ENCODE assay signal across 1 cellular context in the genomic region with DNA sequence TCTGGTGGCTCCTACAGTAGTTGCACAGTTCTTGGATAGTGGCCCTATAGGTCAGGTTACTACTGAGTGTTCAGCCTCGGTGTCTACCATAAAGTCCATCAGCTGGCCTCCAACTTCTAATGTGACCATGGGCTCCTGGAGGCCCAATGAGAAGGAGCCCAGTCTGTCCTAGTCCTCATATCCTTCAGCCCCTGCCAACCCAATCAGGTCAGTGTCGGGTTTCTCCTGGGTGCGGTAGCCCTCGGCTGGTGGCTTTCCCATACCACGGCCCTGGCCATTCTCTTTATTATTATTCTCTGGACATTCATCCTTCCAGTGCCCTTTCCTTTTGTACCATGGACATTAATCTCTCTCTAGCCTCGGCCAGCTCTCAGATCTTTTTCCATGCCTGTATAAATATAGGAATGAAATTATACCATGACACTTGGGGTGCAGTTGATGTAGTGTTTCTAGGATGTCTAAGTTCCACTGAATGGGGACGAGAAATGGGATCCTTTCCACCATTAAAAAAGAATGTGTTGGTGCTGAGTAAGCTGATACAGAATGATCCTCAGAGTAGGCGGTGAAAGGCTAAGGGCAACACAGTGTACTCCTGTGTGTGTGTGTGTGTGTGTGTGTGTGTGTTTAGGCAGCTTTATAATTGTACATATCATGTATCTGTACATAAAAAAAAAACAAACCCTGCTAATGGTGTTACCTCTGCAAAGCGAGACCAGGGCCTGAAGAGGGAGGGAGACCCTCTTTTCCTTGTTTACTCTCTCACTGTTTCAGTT.
TF ChIP-seq lines count a peak whose summit lies in the region.

No MANE protein-coding gene starts in this region.

TF ChIP-seq in GM23338, 12 proteins besides CTCF, POLR2A, EP300 and RAD21 (continued from another document):
- TF ChIP-seq, protein P1, sequence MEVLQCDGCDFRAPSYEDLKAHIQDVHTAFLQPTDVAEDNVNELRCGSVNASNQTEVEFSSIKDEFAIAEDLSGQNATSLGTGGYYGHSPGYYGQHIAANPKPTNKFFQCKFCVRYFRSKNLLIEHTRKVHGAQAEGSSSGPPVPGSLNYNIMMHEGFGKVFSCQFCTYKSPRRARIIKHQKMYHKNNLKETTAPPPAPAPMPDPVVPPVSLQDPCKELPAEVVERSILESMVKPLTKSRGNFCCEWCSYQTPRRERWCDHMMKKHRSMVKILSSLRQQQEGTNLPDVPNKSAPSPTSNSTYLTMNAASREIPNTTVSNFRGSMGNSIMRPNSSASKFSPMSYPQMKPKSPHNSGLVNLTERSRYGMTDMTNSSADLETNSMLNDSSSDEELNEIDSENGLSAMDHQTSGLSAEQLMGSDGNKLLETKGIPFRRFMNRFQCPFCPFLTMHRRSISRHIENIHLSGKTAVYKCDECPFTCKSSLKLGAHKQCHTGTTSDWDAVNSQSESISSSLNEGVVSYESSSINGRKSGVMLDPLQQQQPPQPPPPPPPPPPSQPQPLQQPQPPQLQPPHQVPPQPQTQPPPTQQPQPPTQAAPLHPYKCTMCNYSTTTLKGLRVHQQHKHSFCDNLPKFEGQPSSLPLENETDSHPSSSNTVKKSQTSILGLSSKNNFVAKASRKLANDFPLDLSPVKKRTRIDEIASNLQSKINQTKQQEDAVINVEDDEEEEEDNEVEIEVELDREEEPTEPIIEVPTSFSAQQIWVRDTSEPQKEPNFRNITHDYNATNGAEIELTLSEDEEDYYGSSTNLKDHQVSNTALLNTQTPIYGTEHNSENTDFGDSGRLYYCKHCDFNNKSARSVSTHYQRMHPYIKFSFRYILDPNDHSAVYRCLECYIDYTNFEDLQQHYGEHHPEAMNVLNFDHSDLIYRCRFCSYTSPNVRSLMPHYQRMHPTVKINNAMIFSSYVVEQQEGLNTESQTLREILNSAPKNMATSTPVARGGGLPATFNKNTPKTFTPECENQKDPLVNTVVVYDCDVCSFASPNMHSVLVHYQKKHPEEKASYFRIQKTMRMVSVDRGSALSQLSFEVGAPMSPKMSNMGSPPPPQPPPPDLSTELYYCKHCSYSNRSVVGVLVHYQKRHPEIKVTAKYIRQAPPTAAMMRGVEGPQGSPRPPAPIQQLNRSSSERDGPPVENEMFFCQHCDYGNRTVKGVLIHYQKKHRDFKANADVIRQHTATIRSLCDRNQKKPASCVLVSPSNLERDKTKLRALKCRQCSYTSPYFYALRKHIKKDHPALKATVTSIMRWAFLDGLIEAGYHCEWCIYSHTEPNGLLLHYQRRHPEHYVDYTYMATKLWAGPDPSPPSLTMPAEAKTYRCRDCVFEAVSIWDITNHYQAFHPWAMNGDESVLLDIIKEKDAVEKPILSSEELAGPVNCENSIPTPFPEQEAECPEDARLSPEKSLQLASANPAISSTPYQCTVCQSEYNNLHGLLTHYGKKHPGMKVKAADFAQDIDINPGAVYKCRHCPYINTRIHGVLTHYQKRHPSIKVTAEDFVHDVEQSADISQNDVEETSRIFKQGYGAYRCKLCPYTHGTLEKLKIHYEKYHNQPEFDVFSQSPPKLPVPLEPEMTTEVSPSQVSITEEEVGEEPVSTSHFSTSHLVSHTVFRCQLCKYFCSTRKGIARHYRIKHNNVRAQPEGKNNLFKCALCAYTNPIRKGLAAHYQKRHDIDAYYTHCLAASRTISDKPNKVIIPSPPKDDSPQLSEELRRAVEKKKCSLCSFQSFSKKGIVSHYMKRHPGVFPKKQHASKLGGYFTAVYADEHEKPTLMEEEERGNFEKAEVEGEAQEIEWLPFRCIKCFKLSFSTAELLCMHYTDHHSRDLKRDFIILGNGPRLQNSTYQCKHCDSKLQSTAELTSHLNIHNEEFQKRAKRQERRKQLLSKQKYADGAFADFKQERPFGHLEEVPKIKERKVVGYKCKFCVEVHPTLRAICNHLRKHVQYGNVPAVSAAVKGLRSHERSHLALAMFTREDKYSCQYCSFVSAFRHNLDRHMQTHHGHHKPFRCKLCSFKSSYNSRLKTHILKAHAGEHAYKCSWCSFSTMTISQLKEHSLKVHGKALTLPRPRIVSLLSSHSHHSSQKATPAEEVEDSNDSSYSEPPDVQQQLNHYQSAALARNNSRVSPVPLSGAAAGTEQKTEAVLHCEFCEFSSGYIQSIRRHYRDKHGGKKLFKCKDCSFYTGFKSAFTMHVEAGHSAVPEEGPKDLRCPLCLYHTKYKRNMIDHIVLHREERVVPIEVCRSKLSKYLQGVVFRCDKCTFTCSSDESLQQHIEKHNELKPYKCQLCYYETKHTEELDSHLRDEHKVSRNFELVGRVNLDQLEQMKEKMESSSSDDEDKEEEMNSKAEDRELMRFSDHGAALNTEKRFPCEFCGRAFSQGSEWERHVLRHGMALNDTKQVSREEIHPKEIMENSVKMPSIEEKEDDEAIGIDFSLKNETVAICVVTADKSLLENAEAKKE (CRISPR knock-in tag; IDR thresholded peaks at IDR 0.05) = no peak
- TF ChIP-seq STAT1 (IDR thresholded peaks at IDR 0.05; ENCODE audit: unreplicated experiment) = no peak
TF ChIP-seq in GM23338: peak in this region for 0.
